In genomic region chrX:78886550-78886949, GRCh38 we compare ENCODE assay signal across 9 cellular contexts. TPM values are rescaled to one million over a fixed set of nuclear protein-coding genes. Genes with fewer than 3 reads are reported as not detected.
DNase-seq lines count a peak whose midpoint lies in the region; ATAC-seq, FAIRE-seq and TF ChIP-seq lines count a peak whose summit lies in the region.
"Had no signal": no experiment of that assay in that cellular context is flagged by ENCODE, and none has a peak within 500 bp of the region (broad histone marks: within the 10 kb centered on the region; RNA-seq: fewer than 3 reads in every experiment).

No MANE protein-coding gene starts in this region.

- H2AFZ ChIP-seq in OCI-LY7 (ENCODE audit: low read length), result no peak overlapping the region

- TF ChIP-seq CTCF in GM12873 (IDR thresholded peaks at IDR 0.05; ENCODE audit: insufficient read depth, low read depth, low read length, missing control alignments) (peak; percentile 39), OCI-LY7 (conservative IDR thresholded peaks at IDR 0.05; ENCODE audit: low read length) (peak; percentile 63)

- DNase-seq in OCI-LY7 (ENCODE audit: low spot score) (peak; percentile 11), germinal center (ENCODE audit: low spot score) (peak; percentile 10)
- no peak for DNase-seq in effector CD4-positive, alpha-beta T cell
- DNase-seq: activated CD8-positive, alpha-beta memory T cell treated with anti-CD3 and anti-CD28 coated beads for 24 hours had no signal

- H3K4me3 ChIP-seq in OCI-LY7 (ENCODE audit: low read depth, low read length, poor library complexity, severe bottlenecking), result no peak overlapping the region

- ATAC-seq in HG03432 (IDR thresholded peaks at IDR 0.05; ENCODE audit: unreplicated experiment) (no peak), HG02970 (IDR thresholded peaks at IDR 0.05; ENCODE audit: low FRiP score, unreplicated experiment) (no peak), GM18520 (IDR thresholded peaks at IDR 0.05; ENCODE audit: unreplicated experiment) (no peak)

- no peaks in the 10 kb centered on the region for H3K9me2 ChIP-seq in OCI-LY7 (ENCODE audit: insufficient read depth, low read length)

- H3K36me3 ChIP-seq in OCI-LY7 (ENCODE audit: insufficient read depth, low read length), result no peaks in the 10 kb centered on the region

- no peaks in the 10 kb centered on the region for H4K20me1 ChIP-seq in OCI-LY7 (ENCODE audit: insufficient read depth, low read length)

- H3K4me2 ChIP-seq in OCI-LY7 (ENCODE audit: low read length), result no peak overlapping the region

- peak; percentile 80 for FAIRE-seq in A204.1 (lab: Jason Lieb, UNC)

- H3K79me2 ChIP-seq in OCI-LY7 (ENCODE audit: insufficient read depth, low read depth, low read length), result no peaks in the 10 kb centered on the region

- intact Hi-C loops in OCI-LY7 (cut with micrococcal nuclease; ENCODE audit: unreplicated experiment), result no loop called here

- no TSS peak for BruUV-seq in OCI-LY7 (replicated peaks; lab: Mats Ljungman, UMichigan)

- H3K27ac ChIP-seq in OCI-LY7 (ENCODE audit: low read depth, low read length, poor library complexity, severe bottlenecking), result no peak overlapping the region

- H3K9me3 ChIP-seq in OCI-LY7 (ENCODE audit: low read length), result no peaks in the 10 kb centered on the region

- H3K4me1 ChIP-seq in OCI-LY7 (ENCODE audit: insufficient read depth, low read length, poor library complexity, severe bottlenecking), result no peaks in the 10 kb centered on the region

- POLR2A ChIA-PET in OCI-LY7 (lab: Charles Lee), result no interaction called here

- CTCF ChIA-PET in OCI-LY7 (lab: Charles Lee; ENCODE audit: unreplicated experiment), result no interaction called here

RNA-seq across cellular contexts. Expression of gene P2RY10, which starts 58.6 kb away (rescaled TPM):
- total RNA-seq in OCI-LY7 (2014; rRNA removed; shearing (Covaris generic)), result 8.1 and 10.3 TPM in 2 replicates
- total RNA-seq in OCI-LY7 (2022), result 15.1 and 23.0 TPM in 2 replicates
